ENCODE assay signal across 15 cellular contexts in genomic region chr15:52336530-52336929, GRCh38. TPM values are rescaled to one million over a fixed set of nuclear protein-coding genes. Genes with fewer than 3 reads are reported as not detected.
DNase-seq lines count a peak whose midpoint lies in the region; ATAC-seq and TF ChIP-seq lines count a peak whose summit lies in the region.
"Had no signal": no experiment of that assay in that cellular context is flagged by ENCODE, and none has a peak within 500 bp of the region (broad histone marks: within the 10 kb centered on the region; RNA-seq: fewer than 3 reads in every experiment).

No MANE protein-coding gene starts in this region.

- H3K27me3 ChIP-seq in DOHH2 (ENCODE audit: control insufficient read depth, low read length) (no peaks in the 10 kb centered on the region), WERI-Rb-1 (ENCODE audit: insufficient read depth, low read depth, severe bottlenecking) (no peaks in the 10 kb centered on the region), Caco-2 (replicated peaks; ENCODE audit: control insufficient read depth, insufficient read depth, low read length) (no peaks in the 10 kb centered on the region)

- POLR2A ChIA-PET in Caco-2 (lab: Charles Lee), result no interaction called here

- no peaks in the 10 kb centered on the region for H4K20me1 ChIP-seq in DOHH2 (ENCODE audit: control insufficient read depth, insufficient read depth, low read depth, low read length)

- CTCF ChIA-PET in Caco-2 (lab: Charles Lee), result interaction anchor here (0.7 to 1.1 kb wide), 2 partner anchors 48 to 82 kb away, joined by 3 to 4 read pairs; no protein-coding TSS in a partner anchor

- no TSS peak for BruUV-seq in Caco-2 (replicated peaks; lab: Mats Ljungman, UMichigan)

- H3K9me3 ChIP-seq in DOHH2 (ENCODE audit: control insufficient read depth, insufficient read depth, low read length) (no peaks in the 10 kb centered on the region), WERI-Rb-1 (ENCODE audit: severe bottlenecking) (no peaks in the 10 kb centered on the region), Caco-2 (no peaks in the 10 kb centered on the region)
- H3K9me3 ChIP-seq: HAP-1, lower lobe of right lung had no signal

- no peaks in the 10 kb centered on the region for H3F3A ChIP-seq in DOHH2 (ENCODE audit: control insufficient read depth, insufficient read depth)

- H3K79me2 ChIP-seq in DOHH2 (ENCODE audit: control insufficient read depth, low read length), result no peaks in the 10 kb centered on the region

- TF ChIP-seq CTCF in DOHH2 (IDR thresholded peaks at IDR 0.05; ENCODE audit: low read depth, low read length, poor library complexity, severe bottlenecking) (peak; percentile 39), WERI-Rb-1 (IDR thresholded peaks at IDR 0.05; ENCODE audit: low read depth, low read length) (no peak), natural killer cell (IDR thresholded peaks at IDR 0.05) (no peak), Caco-2 (IDR thresholded peaks at IDR 0.05; ENCODE audit: insufficient read depth in 1 of 2, low read depth in 1 of 2, low read length in 1 of 2, severe bottlenecking in 1 of 2, unreplicated experiment in 1 of 2) (peak in 1 of 2 experiments; percentile 29)

- no peak overlapping the region for H3K4me3 Mint-ChIP-seq in natural killer cell
- no peak overlapping the region for H3K4me3 Mint-ChIP-seq in Caco-2 (ENCODE audit: unreplicated experiment)
- H3K4me3 Mint-ChIP-seq: activated B cell treated with CpG ODN at 0.5 μM for 24 hours; CD8-positive, alpha-beta T cell; effector memory CD8-positive, alpha-beta T cell had no signal

- no peaks in the 10 kb centered on the region for H3K9me2 ChIP-seq in DOHH2 (replicated peaks; ENCODE audit: control insufficient read depth, low read length)

- no peak for ATAC-seq in natural killer cell
- no peak for ATAC-seq in GM19455 (IDR thresholded peaks at IDR 0.05; ENCODE audit: unreplicated experiment)
- ATAC-seq in GM21367 (IDR thresholded peaks at IDR 0.05; ENCODE audit: unreplicated experiment), result no peak
- ATAC-seq: CD8-positive, alpha-beta T cell; effector memory CD8-positive, alpha-beta T cell; Right ventricle myocardium inferior had no signal

- peak; percentile 18 for DNase-seq in Jurkat, Clone E6-1 (ENCODE audit: low read depth, low spot score)
- DNase-seq in WERI-Rb-1 (peak; percentile 26), natural killer cell (no peak), Caco-2 (no peak)
- DNase-seq: activated B cell treated with CpG ODN at 0.5 μM for 24 hours; CD8-positive, alpha-beta T cell; effector memory CD8-positive, alpha-beta T cell; Karpas-422; lower lobe of right lung; posterior cingulate gyrus had no signal

- H3K4me2 ChIP-seq in DOHH2 (ENCODE audit: low read length), result no peak overlapping the region

- H3K36me3 ChIP-seq in DOHH2 (ENCODE audit: control insufficient read depth, low read length) (peaks cover 3% of the 10 kb centered on the region; the same call in 1 of the 2 replicates), WERI-Rb-1 (no peaks in the 10 kb centered on the region), Caco-2 (ENCODE audit: control insufficient read depth, insufficient read depth, low read length) (no peaks in the 10 kb centered on the region)
- H3K36me3 ChIP-seq: HAP-1 had no signal

- H3K27ac ChIP-seq in DOHH2 (ENCODE audit: low read depth, low read length) (no peak overlapping the region), WERI-Rb-1 (no peak overlapping the region)
- H3K27ac ChIP-seq: lower lobe of right lung had no signal

- intact Hi-C loops in natural killer cell (cut with micrococcal nuclease), result no loop called here
- intact Hi-C loops in Caco-2 (cut with micrococcal nuclease; ENCODE audit: unreplicated experiment), result loop anchor here (2.0 kb wide), 1 partner anchor 80 kb away; no protein-coding TSS in a partner anchor

- no peak overlapping the region for H3K4me3 ChIP-seq in DOHH2 (ENCODE audit: low read length)
- H3K4me3 ChIP-seq in Jurkat, Clone E6-1 (ENCODE audit: low read length), result no peak overlapping the region
- no peak overlapping the region for H3K4me3 ChIP-seq in WERI-Rb-1 (ENCODE audit: low read depth, low read length)
- no peak overlapping the region for H3K4me3 ChIP-seq in Caco-2 (ENCODE audit: low read depth, low read length)
- H3K4me3 ChIP-seq: HAP-1, lower lobe of right lung had no signal

- H3K27ac Mint-ChIP-seq in natural killer cell, result peak overlapping the region; percentile 1 to 64
- no peak overlapping the region for H3K27ac Mint-ChIP-seq in Caco-2 (ENCODE audit: unreplicated experiment)
- H3K27ac Mint-ChIP-seq: activated B cell treated with CpG ODN at 0.5 μM for 24 hours; CD8-positive, alpha-beta T cell had no signal

- H3K4me1 Mint-ChIP-seq in natural killer cell (peaks cover 5 to 17% of the 10 kb centered on the region in 2 donors), Caco-2 (ENCODE audit: low read depth, unreplicated experiment) (no peaks in the 10 kb centered on the region)

- H3K4me1 ChIP-seq in DOHH2 (ENCODE audit: control insufficient read depth, low read length) (peaks cover 4% of the 10 kb centered on the region), Caco-2 (peaks cover 5% of the 10 kb centered on the region; the same call in 1 of the 2 replicates)
- H3K4me1 ChIP-seq: lower lobe of right lung had no signal

- H3K9me3 Mint-ChIP-seq in natural killer cell (no peaks in the 10 kb centered on the region), Caco-2 (ENCODE audit: unreplicated experiment) (no peaks in the 10 kb centered on the region)
- H3K9me3 Mint-ChIP-seq: activated B cell treated with CpG ODN at 0.5 μM for 24 hours; CD8-positive, alpha-beta T cell; effector memory CD8-positive, alpha-beta T cell had no signal

- no peaks in the 10 kb centered on the region for H3K27me3 Mint-ChIP-seq in natural killer cell (ENCODE audit: low read depth in 2 of 2)
- H3K27me3 Mint-ChIP-seq in Caco-2 (ENCODE audit: insufficient read depth, unreplicated experiment), result no peaks in the 10 kb centered on the region
- H3K27me3 Mint-ChIP-seq: activated B cell treated with CpG ODN at 0.5 μM for 24 hours; effector memory CD8-positive, alpha-beta T cell had no signal

- H3K36me3 Mint-ChIP-seq in natural killer cell, result no peaks in the 10 kb centered on the region
- no peaks in the 10 kb centered on the region for H3K36me3 Mint-ChIP-seq in Caco-2 (ENCODE audit: insufficient read depth, unreplicated experiment)

RNA-seq across cellular contexts. Expression of gene MYO5C, which starts 40.9 kb away (rescaled TPM):
- polyA plus RNA-seq in Jurkat, Clone E6-1 (2012; ENCODE audit: insufficient read depth, insufficient read length), result 0.84 TPM
- total RNA-seq in natural killer cell (under 1 TPM; 0.45 to 0.82 (median 0.60) TPM), Caco-2 (2022) (29.2 and 33.5 TPM in 2 replicates)

Comparison
In these comparisons a context has a peak if more than half of its experiments do, and no peak if none do; other contexts are left out.
1. DNase-seq: peak in Jurkat, Clone E6-1 (single experiment) and WERI-Rb-1 (single experiment); none in natural killer cell (single experiment) and Caco-2 (0 of 2).
2. RNA of gene MYO5C, which starts 40.9 kb away (total RNA-seq): 29.2 to 33.5 TPM in Caco-2; 0.45 to 0.82 TPM in natural killer cell; every median in the first group is over 10 times any median in the second.